In genomic region chr15:38589502-38589901, GRCh38 we compare ENCODE assay signal across 11 cellular contexts. TPM values are rescaled to one million over a fixed set of nuclear protein-coding genes. Genes with fewer than 3 reads are reported as not detected.
A peak's percentile ranks its signal among the peaks of the same experiment; 100 is the strongest.
DNase-seq lines count a peak whose midpoint lies in the region; ATAC-seq, FAIRE-seq and TF ChIP-seq lines count a peak whose summit lies in the region.
"Had no signal": no experiment of that assay in that cellular context is flagged by ENCODE, and none has a peak within 500 bp of the region (broad histone marks: within the 10 kb centered on the region; RNA-seq: fewer than 3 reads in every experiment).

No MANE protein-coding gene starts in this region.

- no peaks in the 10 kb centered on the region for H3K36me3 Mint-ChIP-seq in Caco-2 (ENCODE audit: insufficient read depth, unreplicated experiment)

- intact Hi-C loops in Caco-2 (cut with micrococcal nuclease; ENCODE audit: unreplicated experiment) (no loop called here), ovary (cut with DNase I) (no loop called here)

- no peak for TF ChIP-seq POLR2A in ovary (IDR thresholded peaks at IDR 0.05)
- no peak for TF ChIP-seq POLR2A in GM12892 (IDR thresholded peaks at IDR 0.05; ENCODE audit: low read depth, low read length)

- H3K27ac Mint-ChIP-seq in Caco-2 (ENCODE audit: unreplicated experiment) = peak overlapping the region; percentile 51

- peaks cover 8% of the 10 kb centered on the region for H3K9me3 Mint-ChIP-seq in Caco-2 (ENCODE audit: unreplicated experiment)

- TF ChIP-seq EP300 in ovary (IDR thresholded peaks at IDR 0.05) = no peak

- TF ChIP-seq CTCF in Caco-2 (IDR thresholded peaks at IDR 0.05; ENCODE audit: insufficient read depth in 1 of 2, low read depth in 1 of 2, low read length in 1 of 2, severe bottlenecking in 1 of 2, unreplicated experiment in 1 of 2) (no peak), lung (IDR thresholded peaks at IDR 0.05; ENCODE audit: control extremely low read depth, extremely low read depth) (no peak), ovary (IDR thresholded peaks at IDR 0.05) (no peak)

- H3K36me3 ChIP-seq in Caco-2 (ENCODE audit: control insufficient read depth, insufficient read depth, low read length) = no peaks in the 10 kb centered on the region
- no peaks in the 10 kb centered on the region for H3K36me3 ChIP-seq in lung (ENCODE audit: control insufficient read depth in 2 of 2, insufficient read depth in 2 of 2, low read length in 2 of 2)
- no peaks in the 10 kb centered on the region for H3K36me3 ChIP-seq in ovary
- H3K36me3 ChIP-seq: SJSA1 had no signal

- ATAC-seq in lung (ENCODE audit: insufficient read depth, low FRiP score) = peak; percentile 63
- no peak for ATAC-seq in HG03442 (IDR thresholded peaks at IDR 0.05; ENCODE audit: unreplicated experiment)

- H3K9me3 ChIP-seq in Caco-2 (no peaks in the 10 kb centered on the region), lung (ENCODE audit: control insufficient read depth in 2 of 2, insufficient read depth in 1 of 2, low read length in 1 of 2) (no peaks in the 10 kb centered on the region), ovary (no peaks in the 10 kb centered on the region)
- H3K9me3 ChIP-seq: SJSA1 had no signal

- POLR2A ChIA-PET in Caco-2 (lab: Charles Lee) = no interaction called here

- BruUV-seq in Caco-2 (replicated peaks; lab: Mats Ljungman, UMichigan) = no TSS peak

- H3K4me1 ChIP-seq in Caco-2 (peaks cover 42% of the 10 kb centered on the region), lung (ENCODE audit: control insufficient read depth in 2 of 2, insufficient read depth in 2 of 2, low read length in 2 of 2) (peaks cover 0 to 2% of the 10 kb centered on the region in 2 donors), ovary (ENCODE audit: insufficient read depth) (no peaks in the 10 kb centered on the region)
- H3K4me1 ChIP-seq: SJSA1 had no signal

- H3K27me3 ChIP-seq in Caco-2 (replicated peaks; ENCODE audit: control insufficient read depth, insufficient read depth, low read length) (no peaks in the 10 kb centered on the region), lung (ENCODE audit: control insufficient read depth, insufficient read depth) (no peaks in the 10 kb centered on the region), ovary (no peaks in the 10 kb centered on the region)
- H3K27me3 ChIP-seq: SJSA1 had no signal

- peak overlapping the region; percentile 20 for H3K4me3 Mint-ChIP-seq in Caco-2 (ENCODE audit: unreplicated experiment)

- H3K4me3 ChIP-seq in Caco-2 (ENCODE audit: low read depth, low read length) (no peak overlapping the region), lung (no peak overlapping the region), ovary (no peak overlapping the region)
- H3K4me3 ChIP-seq: SJSA1 had no signal

- H3K27me3 Mint-ChIP-seq in Caco-2 (ENCODE audit: insufficient read depth, unreplicated experiment) = no peaks in the 10 kb centered on the region

- H3K4me1 Mint-ChIP-seq in Caco-2 (ENCODE audit: low read depth, unreplicated experiment) = peaks cover 31% of the 10 kb centered on the region

- H3K27ac ChIP-seq in lung (ENCODE audit: low read depth in 1 of 2, low read length in 1 of 2) = no peak overlapping the region
- H3K27ac ChIP-seq in ovary = no peak overlapping the region
- H3K27ac ChIP-seq: SJSA1 had no signal

- CTCF ChIA-PET in Caco-2 (lab: Charles Lee) = interaction anchor here (0.9 kb wide), 1 partner anchor 26 kb away, joined by 3 read pairs; no protein-coding TSS in a partner anchor

- 47 to 58% methylated on average over 4 of the region's 4 CpGs for WGBS in lung, 2 donors
- WGBS in ovary, 3 donors = 50 to 53% (median 51%) methylated on average over 4 of the region's 4 CpGs

- FAIRE-seq in GM12892 (lab: Jason Lieb, UNC) = no peak

- peak; percentile 45 to 47 for DNase-seq in Caco-2
- peak; percentile 69 for DNase-seq in HS-5 (ENCODE audit: low read depth)
- peak; percentile 95 for DNase-seq in amniotic epithelial cell (ENCODE audit: low read depth)
- DNase-seq in lung (ENCODE audit: low spot score) = peak; percentile 43
- DNase-seq in ovary = no peak
- DNase-seq in GOT3 (lab: John Stamatoyannopoulos, UW) = no peak
- no peak for DNase-seq in GM12892 (ENCODE audit: insufficient read length)
- DNase-seq: activated naive CD4-positive, alpha-beta T cell treated with anti-CD3 and anti-CD28 coated beads, Interleukin-2, amount 50 U/mL, for 16 hours; Kasumi-1 had no signal

RNA-seq across cellular contexts. Expression of gene RASGRP1, which starts 24.9 kb away (rescaled TPM):
- total RNA-seq in Caco-2 (2022) (6.0 and 7.3 TPM in 2 replicates), lung (1 to 10 TPM; 2.5 to 7.5 TPM), ovary (10 to 100 TPM in 1 of 7 donors, 1 to 10 TPM in 3, under 1 TPM in 3; 0.28 to 15.5 (median 1.0) TPM)
- polyA plus RNA-seq in lung (1 to 10 TPM in 1 of 2 donors, under 1 TPM in 1; 0.81 to 2.6 TPM), ovary (1 to 10 TPM in 1 of 2 donors, under 1 TPM in 1; 0.13 to 1.1 TPM)
- 18.1 TPM for polyA plus RNA-seq in GM12892 (2012; ENCODE audit: missing spikeins)
- total RNA-seq: SJSA1 had no signal

Comparison
In these comparisons a context has a peak if more than half of its experiments do, and no peak if none do; other contexts are left out.
1. DNase-seq: peak in Caco-2 (2 of 2), HS-5 (single experiment), amniotic epithelial cell (single experiment) and lung (single experiment); none in ovary (0 of 5), GOT3 (single experiment) and GM12892 (single experiment).